Comparison of ENCODE assay signal across 8 cellular contexts in genomic region chr7:95501261-95501816, GRCh38. TPM values are rescaled to one million over a fixed set of nuclear protein-coding genes. Genes with fewer than 3 reads are reported as not detected.
DNase-seq lines count a peak whose midpoint lies in the region; ATAC-seq and TF ChIP-seq lines count a peak whose summit lies in the region.

No MANE protein-coding gene starts in this region.

- H3K36me3 ChIP-seq in testis (ENCODE audit: low read depth, missing control alignments): no peaks in the 10 kb centered on the region

- peaks cover 36% of the 10 kb centered on the region for H3K4me1 Mint-ChIP-seq in glutamatergic neuron (ENCODE audit: low read depth, unreplicated experiment)

- H3K36me3 Mint-ChIP-seq in glutamatergic neuron (ENCODE audit: unreplicated experiment): no peaks in the 10 kb centered on the region

- ATAC-seq in GM18508 (IDR thresholded peaks at IDR 0.05; ENCODE audit: insufficient read depth, unreplicated experiment) (peak; percentile 90), GM21723 (IDR thresholded peaks at IDR 0.05; ENCODE audit: unreplicated experiment) (peak; percentile 93)

- no peaks in the 10 kb centered on the region for H3K4me1 ChIP-seq in testis

- 76 to 84% methylated on average over 5 of the region's 5 CpGs for WGBS in testis, 2 donors

- H3K9me3 Mint-ChIP-seq in glutamatergic neuron (ENCODE audit: unreplicated experiment): peaks cover 8% of the 10 kb centered on the region

- intact Hi-C loops in testis (cut with DNase I; ENCODE audit: low total_unique reads) (no loop called here), head of caudate nucleus (cut with DNase I) (no loop called here)

- peak overlapping the region; percentile 24 for H3K27ac Mint-ChIP-seq in glutamatergic neuron (ENCODE audit: unreplicated experiment)

- no peak for TF ChIP-seq POLR2A in testis (IDR thresholded peaks at IDR 0.05)

- no peak overlapping the region for H3K4me3 ChIP-seq in testis

- TF ChIP-seq CTCF in glutamatergic neuron (IDR thresholded peaks at IDR 0.05; ENCODE audit: partially characterized antibody, unreplicated experiment): no peak
- TF ChIP-seq CTCF in testis (IDR thresholded peaks at IDR 0.05): no peak

- H3K9me3 ChIP-seq in testis: no peaks in the 10 kb centered on the region

- H3K27ac ChIP-seq in testis: no peak overlapping the region

- peaks cover 2% of the 10 kb centered on the region for H3K27me3 Mint-ChIP-seq in glutamatergic neuron (ENCODE audit: unreplicated experiment)

- DNase-seq in HT1080 (ENCODE audit: low read depth) (peak; percentile 88), glutamatergic neuron (no peak), testis (no peak), iPS-NIHi11 (ENCODE audit: low spot score) (no peak), head of caudate nucleus (no peak)
- no peak for DNase-seq in activated effector memory CD4-positive, alpha-beta T cell treated with Interleukin-2 at 50 U/mL for 16 hours

- no peaks in the 10 kb centered on the region for H3K27me3 ChIP-seq in testis

- peak overlapping the region; percentile 18 for H3K4me3 Mint-ChIP-seq in glutamatergic neuron (ENCODE audit: unreplicated experiment)

RNA-seq across cellular contexts. Expression of gene ASB4, which starts 15.6 kb away (rescaled TPM):
- total RNA-seq in HT1080 (2014; rRNA removed; shearing (Covaris generic)): not detected in 2 replicates
- polyA plus RNA-seq in HT1080 (2015; cell fraction: cytosol; rRNA removed): not detected in 2 replicates
- polyA plus RNA-seq in HT1080 (2015; cell fraction: nucleus; rRNA removed): not detected in 2 replicates
- total RNA-seq in glutamatergic neuron (ENCODE audit: unreplicated experiment) (not detected), testis (1 to 10 TPM in 1 of 2 donors, under 1 TPM in 1; 0.12 to 1.9 TPM)
- 1.0 TPM for polyA plus RNA-seq in testis (ENCODE audit: insufficient read depth, low read depth, low replicate concordance)
